ENCODE assay signal across 1 cellular context in the genomic region with DNA sequence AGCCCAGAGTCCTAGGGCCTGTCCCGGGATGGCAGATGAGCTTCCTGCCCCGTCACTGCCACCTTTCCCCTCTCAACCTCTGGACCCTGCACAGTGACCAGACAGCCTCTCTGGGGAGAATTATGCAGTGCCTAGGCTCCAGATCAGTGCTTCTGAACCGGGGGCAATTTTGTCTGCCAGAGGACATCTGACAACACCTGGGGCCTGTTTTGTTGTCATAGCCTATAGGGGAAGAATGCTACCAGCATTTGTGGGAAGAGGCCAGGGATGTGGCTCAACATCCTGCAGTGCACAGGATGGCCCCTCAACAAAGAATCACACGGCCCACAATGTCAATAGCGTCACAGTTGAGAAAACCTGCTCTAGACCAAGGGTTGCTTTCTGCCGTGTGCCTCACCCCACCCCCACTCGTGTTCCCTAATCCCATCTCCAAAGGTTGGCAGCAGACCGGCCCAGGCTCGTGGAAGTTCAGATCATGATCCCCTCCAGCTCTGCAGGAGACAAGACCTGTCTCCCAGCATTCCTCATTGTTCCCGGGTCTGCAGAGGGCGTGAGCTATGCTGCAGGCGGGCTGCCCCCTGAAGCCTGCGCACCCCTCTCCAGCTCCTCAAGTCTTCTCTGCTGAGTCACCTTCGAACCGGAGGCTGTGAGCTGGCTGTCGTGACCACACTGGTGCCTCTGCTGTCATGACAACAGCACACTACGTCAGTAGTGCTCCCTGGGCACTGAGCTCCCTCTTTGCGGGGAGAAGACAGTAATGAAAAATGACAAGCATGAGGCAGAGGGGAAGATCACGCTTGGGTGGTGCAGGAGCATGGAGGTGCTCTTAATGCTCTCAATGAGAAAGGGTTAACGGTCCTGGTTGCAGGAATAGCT.
TF ChIP-seq lines count a peak whose summit lies in the region.

No MANE protein-coding gene starts in this region.

TF ChIP-seq in HepG2, 621 proteins besides CTCF, POLR2A, EP300 and RAD21 (continued from another document and continues in another):
- no peak for TF ChIP-seq HMG20B (CRISPR knock-in tag; conservative IDR thresholded peaks at IDR 0.05)
- TF ChIP-seq, protein P1, sequence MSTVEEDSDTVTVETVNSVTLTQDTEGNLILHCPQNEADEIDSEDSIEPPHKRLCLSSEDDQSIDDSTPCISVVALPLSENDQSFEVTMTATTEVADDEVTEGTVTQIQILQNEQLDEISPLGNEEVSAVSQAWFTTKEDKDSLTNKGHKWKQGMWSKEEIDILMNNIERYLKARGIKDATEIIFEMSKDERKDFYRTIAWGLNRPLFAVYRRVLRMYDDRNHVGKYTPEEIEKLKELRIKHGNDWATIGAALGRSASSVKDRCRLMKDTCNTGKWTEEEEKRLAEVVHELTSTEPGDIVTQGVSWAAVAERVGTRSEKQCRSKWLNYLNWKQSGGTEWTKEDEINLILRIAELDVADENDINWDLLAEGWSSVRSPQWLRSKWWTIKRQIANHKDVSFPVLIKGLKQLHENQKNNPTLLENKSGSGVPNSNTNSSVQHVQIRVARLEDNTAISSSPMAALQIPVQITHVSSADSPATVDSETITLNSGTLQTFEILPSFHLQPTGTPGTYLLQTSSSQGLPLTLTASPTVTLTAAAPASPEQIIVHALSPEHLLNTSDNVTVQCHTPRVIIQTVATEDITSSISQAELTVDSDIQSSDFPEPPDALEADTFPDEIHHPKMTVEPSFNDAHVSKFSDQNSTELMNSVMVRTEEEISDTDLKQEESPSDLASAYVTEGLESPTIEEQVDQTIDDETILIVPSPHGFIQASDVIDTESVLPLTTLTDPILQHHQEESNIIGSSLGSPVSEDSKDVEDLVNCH (CRISPR knock-in tag; IDR thresholded peaks at IDR 0.05): no peak
- no peak for TF ChIP-seq ZNF367 (CRISPR knock-in tag; IDR thresholded peaks at IDR 0.05; ENCODE audit: borderline replicate concordance)
- TF ChIP-seq, protein P2, sequence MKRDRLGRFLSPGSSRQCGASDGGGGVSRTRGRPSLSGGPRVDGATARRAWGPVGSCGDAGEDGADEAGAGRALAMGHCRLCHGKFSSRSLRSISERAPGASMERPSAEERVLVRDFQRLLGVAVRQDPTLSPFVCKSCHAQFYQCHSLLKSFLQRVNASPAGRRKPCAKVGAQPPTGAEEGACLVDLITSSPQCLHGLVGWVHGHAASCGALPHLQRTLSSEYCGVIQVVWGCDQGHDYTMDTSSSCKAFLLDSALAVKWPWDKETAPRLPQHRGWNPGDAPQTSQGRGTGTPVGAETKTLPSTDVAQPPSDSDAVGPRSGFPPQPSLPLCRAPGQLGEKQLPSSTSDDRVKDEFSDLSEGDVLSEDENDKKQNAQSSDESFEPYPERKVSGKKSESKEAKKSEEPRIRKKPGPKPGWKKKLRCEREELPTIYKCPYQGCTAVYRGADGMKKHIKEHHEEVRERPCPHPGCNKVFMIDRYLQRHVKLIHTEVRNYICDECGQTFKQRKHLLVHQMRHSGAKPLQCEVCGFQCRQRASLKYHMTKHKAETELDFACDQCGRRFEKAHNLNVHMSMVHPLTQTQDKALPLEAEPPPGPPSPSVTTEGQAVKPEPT (CRISPR knock-in tag; IDR thresholded peaks at IDR 0.05; ENCODE audit: low read depth): no peak
- TF ChIP-seq, protein P3, sequence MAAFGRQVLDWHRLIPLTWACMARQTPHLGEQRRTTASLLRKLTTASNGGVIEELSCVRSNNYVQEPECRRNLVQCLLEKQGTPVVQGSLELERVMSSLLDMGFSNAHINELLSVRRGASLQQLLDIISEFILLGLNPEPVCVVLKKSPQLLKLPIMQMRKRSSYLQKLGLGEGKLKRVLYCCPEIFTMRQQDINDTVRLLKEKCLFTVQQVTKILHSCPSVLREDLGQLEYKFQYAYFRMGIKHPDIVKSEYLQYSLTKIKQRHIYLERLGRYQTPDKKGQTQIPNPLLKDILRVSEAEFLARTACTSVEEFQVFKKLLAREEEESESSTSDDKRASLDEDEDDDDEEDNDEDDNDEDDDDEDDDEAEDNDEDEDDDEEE (CRISPR knock-in tag; IDR thresholded peaks at IDR 0.05): 0 out of 2 replicates have a peak, but pooled peaks have one; percentile 21
- TF ChIP-seq, protein P4, sequence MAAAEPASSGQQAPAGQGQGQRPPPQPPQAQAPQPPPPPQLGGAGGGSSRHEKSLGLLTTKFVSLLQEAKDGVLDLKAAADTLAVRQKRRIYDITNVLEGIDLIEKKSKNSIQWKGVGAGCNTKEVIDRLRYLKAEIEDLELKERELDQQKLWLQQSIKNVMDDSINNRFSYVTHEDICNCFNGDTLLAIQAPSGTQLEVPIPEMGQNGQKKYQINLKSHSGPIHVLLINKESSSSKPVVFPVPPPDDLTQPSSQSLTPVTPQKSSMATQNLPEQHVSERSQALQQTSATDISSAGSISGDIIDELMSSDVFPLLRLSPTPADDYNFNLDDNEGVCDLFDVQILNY (CRISPR knock-in tag; conservative IDR thresholded peaks at IDR 0.05): no peak
- TF ChIP-seq, protein P5, sequence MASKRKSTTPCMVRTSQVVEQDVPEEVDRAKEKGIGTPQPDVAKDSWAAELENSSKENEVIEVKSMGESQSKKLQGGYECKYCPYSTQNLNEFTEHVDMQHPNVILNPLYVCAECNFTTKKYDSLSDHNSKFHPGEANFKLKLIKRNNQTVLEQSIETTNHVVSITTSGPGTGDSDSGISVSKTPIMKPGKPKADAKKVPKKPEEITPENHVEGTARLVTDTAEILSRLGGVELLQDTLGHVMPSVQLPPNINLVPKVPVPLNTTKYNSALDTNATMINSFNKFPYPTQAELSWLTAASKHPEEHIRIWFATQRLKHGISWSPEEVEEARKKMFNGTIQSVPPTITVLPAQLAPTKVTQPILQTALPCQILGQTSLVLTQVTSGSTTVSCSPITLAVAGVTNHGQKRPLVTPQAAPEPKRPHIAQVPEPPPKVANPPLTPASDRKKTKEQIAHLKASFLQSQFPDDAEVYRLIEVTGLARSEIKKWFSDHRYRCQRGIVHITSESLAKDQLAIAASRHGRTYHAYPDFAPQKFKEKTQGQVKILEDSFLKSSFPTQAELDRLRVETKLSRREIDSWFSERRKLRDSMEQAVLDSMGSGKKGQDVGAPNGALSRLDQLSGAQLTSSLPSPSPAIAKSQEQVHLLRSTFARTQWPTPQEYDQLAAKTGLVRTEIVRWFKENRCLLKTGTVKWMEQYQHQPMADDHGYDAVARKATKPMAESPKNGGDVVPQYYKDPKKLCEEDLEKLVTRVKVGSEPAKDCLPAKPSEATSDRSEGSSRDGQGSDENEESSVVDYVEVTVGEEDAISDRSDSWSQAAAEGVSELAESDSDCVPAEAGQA (IDR thresholded peaks at IDR 0.05; ENCODE audit: low read depth): no peak
- TF ChIP-seq, protein P5 (CRISPR knock-in tag; IDR thresholded peaks at IDR 0.05; ENCODE audit: borderline replicate concordance): no peak
- TF ChIP-seq SALL2 (CRISPR knock-in tag; IDR thresholded peaks at IDR 0.05): no peak
- TF ChIP-seq, protein P6, sequence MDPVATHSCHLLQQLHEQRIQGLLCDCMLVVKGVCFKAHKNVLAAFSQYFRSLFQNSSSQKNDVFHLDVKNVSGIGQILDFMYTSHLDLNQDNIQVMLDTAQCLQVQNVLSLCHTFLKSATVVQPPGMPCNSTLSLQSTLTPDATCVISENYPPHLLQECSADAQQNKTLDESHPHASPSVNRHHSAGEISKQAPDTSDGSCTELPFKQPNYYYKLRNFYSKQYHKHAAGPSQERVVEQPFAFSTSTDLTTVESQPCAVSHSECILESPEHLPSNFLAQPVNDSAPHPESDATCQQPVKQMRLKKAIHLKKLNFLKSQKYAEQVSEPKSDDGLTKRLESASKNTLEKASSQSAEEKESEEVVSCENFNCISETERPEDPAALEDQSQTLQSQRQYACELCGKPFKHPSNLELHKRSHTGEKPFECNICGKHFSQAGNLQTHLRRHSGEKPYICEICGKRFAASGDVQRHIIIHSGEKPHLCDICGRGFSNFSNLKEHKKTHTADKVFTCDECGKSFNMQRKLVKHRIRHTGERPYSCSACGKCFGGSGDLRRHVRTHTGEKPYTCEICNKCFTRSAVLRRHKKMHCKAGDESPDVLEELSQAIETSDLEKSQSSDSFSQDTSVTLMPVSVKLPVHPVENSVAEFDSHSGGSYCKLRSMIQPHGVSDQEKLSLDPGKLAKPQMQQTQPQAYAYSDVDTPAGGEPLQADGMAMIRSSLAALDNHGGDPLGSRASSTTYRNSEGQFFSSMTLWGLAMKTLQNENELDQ (CRISPR knock-in tag; IDR thresholded peaks at IDR 0.05; ENCODE audit: borderline replicate concordance): no peak
- no peak for TF ChIP-seq NKX3-1 (CRISPR knock-in tag; IDR thresholded peaks at IDR 0.05)
- no peak for TF ChIP-seq PTBP1 (IDR thresholded peaks at IDR 0.05; ENCODE audit: low read depth, low read length, poor library complexity, severe bottlenecking)
- peak; percentile 94 for TF ChIP-seq ZNF652 (CRISPR knock-in tag; IDR thresholded peaks at IDR 0.05; ENCODE audit: borderline replicate concordance, low read depth)
- no peak for TF ChIP-seq ZNF605 (CRISPR knock-in tag; IDR thresholded peaks at IDR 0.05)
- TF ChIP-seq NRL (CRISPR knock-in tag; IDR thresholded peaks at IDR 0.05; ENCODE audit: borderline replicate concordance): peak; percentile 51; the same call in 1 of the 2 replicates
- TF ChIP-seq JUN (CRISPR knock-in tag; IDR thresholded peaks at IDR 0.05): no peak
- peak; percentile 50; the same call in 1 of the 2 replicates for TF ChIP-seq MEIS2 (CRISPR knock-in tag; IDR thresholded peaks at IDR 0.05)
- no peak for TF ChIP-seq ZNF775 (CRISPR knock-in tag; IDR thresholded peaks at IDR 0.05; ENCODE audit: borderline replicate concordance)
- TF ChIP-seq, protein P7, sequence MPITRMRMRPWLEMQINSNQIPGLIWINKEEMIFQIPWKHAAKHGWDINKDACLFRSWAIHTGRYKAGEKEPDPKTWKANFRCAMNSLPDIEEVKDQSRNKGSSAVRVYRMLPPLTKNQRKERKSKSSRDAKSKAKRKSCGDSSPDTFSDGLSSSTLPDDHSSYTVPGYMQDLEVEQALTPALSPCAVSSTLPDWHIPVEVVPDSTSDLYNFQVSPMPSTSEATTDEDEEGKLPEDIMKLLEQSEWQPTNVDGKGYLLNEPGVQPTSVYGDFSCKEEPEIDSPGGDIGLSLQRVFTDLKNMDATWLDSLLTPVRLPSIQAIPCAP (CRISPR knock-in tag; IDR thresholded peaks at IDR 0.05; ENCODE audit: low read depth): no peak
- TF ChIP-seq, protein P8, sequence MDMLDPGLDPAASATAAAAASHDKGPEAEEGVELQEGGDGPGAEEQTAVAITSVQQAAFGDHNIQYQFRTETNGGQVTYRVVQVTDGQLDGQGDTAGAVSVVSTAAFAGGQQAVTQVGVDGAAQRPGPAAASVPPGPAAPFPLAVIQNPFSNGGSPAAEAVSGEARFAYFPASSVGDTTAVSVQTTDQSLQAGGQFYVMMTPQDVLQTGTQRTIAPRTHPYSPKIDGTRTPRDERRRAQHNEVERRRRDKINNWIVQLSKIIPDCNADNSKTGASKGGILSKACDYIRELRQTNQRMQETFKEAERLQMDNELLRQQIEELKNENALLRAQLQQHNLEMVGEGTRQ (IDR thresholded peaks at IDR 0.05; ENCODE audit: low read depth, low read length): no peak
- TF ChIP-seq, protein P8 (CRISPR knock-in tag; IDR thresholded peaks at IDR 0.05; ENCODE audit: borderline replicate concordance): no peak
- no peak for TF ChIP-seq SRSF1 (optimal IDR thresholded peaks at IDR 0.05; ENCODE audit: low read depth, low read length)
- TF ChIP-seq RBM22 (optimal IDR thresholded peaks at IDR 0.05; ENCODE audit: low read length): peak; percentile 91
- TF ChIP-seq KLF16 (CRISPR knock-in tag; IDR thresholded peaks at IDR 0.05): no peak
- TF ChIP-seq NR2F6 (IDR thresholded peaks at IDR 0.05): peak; percentile 55; the same call in 1 of the 2 replicates
- TF ChIP-seq NR2F6 (CRISPR knock-in tag; IDR thresholded peaks at IDR 0.05): peak; percentile 22; the same call in 1 of the 2 replicates
- TF ChIP-seq, protein P9, sequence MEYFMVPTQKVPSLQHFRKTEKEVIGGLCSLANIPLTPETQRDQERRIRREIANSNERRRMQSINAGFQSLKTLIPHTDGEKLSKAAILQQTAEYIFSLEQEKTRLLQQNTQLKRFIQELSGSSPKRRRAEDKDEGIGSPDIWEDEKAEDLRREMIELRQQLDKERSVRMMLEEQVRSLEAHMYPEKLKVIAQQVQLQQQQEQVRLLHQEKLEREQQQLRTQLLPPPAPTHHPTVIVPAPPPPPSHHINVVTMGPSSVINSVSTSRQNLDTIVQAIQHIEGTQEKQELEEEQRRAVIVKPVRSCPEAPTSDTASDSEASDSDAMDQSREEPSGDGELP (IDR thresholded peaks at IDR 0.05; ENCODE audit: borderline replicate concordance, low read depth): 0 out of 2 replicates have a peak, but pooled peaks have one; percentile 11
